In genomic region chr6:70172252-70172651, GRCh38 we compare ENCODE assay signal across 1 cellular context.
TF ChIP-seq lines count a peak whose summit lies in the region.

No MANE protein-coding gene starts in this region.

TF ChIP-seq in K562, 482 proteins besides CTCF, POLR2A, EP300 and RAD21 (continued from another document):
- TF ChIP-seq ZBTB49 (CRISPR knock-in tag; IDR thresholded peaks at IDR 0.05; ENCODE audit: borderline replicate concordance) (no peak), ZHX1 (conservative IDR thresholded peaks at IDR 0.05; ENCODE audit: low read length) (no peak), MAFG (tag; conservative IDR thresholded peaks at IDR 0.05) (no peak), BRCA1 (IDR thresholded peaks at IDR 0.05) (no peak), BRCA1 (CRISPR knock-in tag; IDR thresholded peaks at IDR 0.05) (no peak), NCOA1 (IDR thresholded peaks at IDR 0.05; ENCODE audit: low read depth) (no peak), THAP12 (CRISPR knock-in tag; IDR thresholded peaks at IDR 0.05) (no peak), SPI1 (IDR thresholded peaks at IDR 0.05; ENCODE audit: borderline replicate concordance, low read depth, low read length) (no peak), ZNF507 (tag; conservative IDR thresholded peaks at IDR 0.05) (no peak), RBM34 (IDR thresholded peaks at IDR 0.05; ENCODE audit: borderline replicate concordance, insufficient read depth, low read length) (no peak)
